8 cellular contexts compared by ENCODE assay signal in genomic region chr7:134646425-134647305, GRCh38. TPM values are rescaled to one million over a fixed set of nuclear protein-coding genes. Genes with fewer than 3 reads are reported as not detected.
DNase-seq lines count a peak whose midpoint lies in the region; ATAC-seq lines count a peak whose summit lies in the region.

Gene BPGM, plus strand, starts transcription at chr7:134646853. Its CDS starts 14,655 bp downstream, at chr7:134661508.

- ATAC-seq in GM19324 (IDR thresholded peaks at IDR 0.05; ENCODE audit: low FRiP score, unreplicated experiment) (peak; percentile 99), HG03469 (IDR thresholded peaks at IDR 0.05; ENCODE audit: unreplicated experiment) (peak; percentile 97)

- no peak within 1 kb of the TSS for H3K27ac Mint-ChIP-seq in activated CD4-positive, alpha-beta T cell treated with anti-CD3 and anti-CD28 coated beads, Interleukin-2, amount 10 ng/mL, durations not matched to agents 24 days and 14 days

- intact Hi-C loops in activated CD4-positive, alpha-beta T cell treated with anti-CD3 and anti-CD28 coated beads, Interleukin-2, amount 10 ng/mL, durations not matched to agents 24 days and 14 days (cut with micrococcal nuclease) = loop anchor here (1.0 to 10.0 kb wide), 12 partner anchors 22 to 1328 kb away; partner anchors contain the start of genes AKR1B1, CNOT4, CYREN and MTPN

- no peaks in the 10 kb centered on the region for H3K27me3 Mint-ChIP-seq in activated CD4-positive, alpha-beta T cell treated with anti-CD3 and anti-CD28 coated beads, Interleukin-2, amount 10 ng/mL, durations not matched to agents 24 days and 14 days

- DNase-seq in C1 segment of cervical spinal cord (lab: John Stamatoyannopoulos, UW) (peak; percentile 43 to 100 (median 95)), NCI-H526 (lab: John Stamatoyannopoulos, UW) (peak; percentile 100), cortex of kidney (lab: John Stamatoyannopoulos, UW) (peak; percentile 31), left kidney (ENCODE audit: low read depth, low spot score) (peak; percentile 100)
- peak; percentile 99 for DNase-seq in activated CD4-positive, alpha-beta T cell treated with anti-CD3 and anti-CD28 coated beads, Interleukin-2, amount 10 ng/mL, durations not matched to agents 24 days and 14 days
- DNase-seq in stimulated activated CD4-positive, alpha-beta T cell treated with anti-CD3 and anti-CD28 coated beads, Interleukin-2, amount 100 ng/mL, for 24 hours = peak; percentile 91 to 96

- H3K9me3 Mint-ChIP-seq in activated CD4-positive, alpha-beta T cell treated with anti-CD3 and anti-CD28 coated beads, Interleukin-2, amount 10 ng/mL, durations not matched to agents 24 days and 14 days = peaks cover 6% of the 10 kb centered on the region

- H3K4me3 Mint-ChIP-seq in activated CD4-positive, alpha-beta T cell treated with anti-CD3 and anti-CD28 coated beads, Interleukin-2, amount 10 ng/mL, durations not matched to agents 24 days and 14 days = no peak within 1 kb of the TSS

- peaks cover 27% of the 10 kb centered on the region for H3K4me1 Mint-ChIP-seq in activated CD4-positive, alpha-beta T cell treated with anti-CD3 and anti-CD28 coated beads, Interleukin-2, amount 10 ng/mL, durations not matched to agents 24 days and 14 days

- H3K36me3 Mint-ChIP-seq in activated CD4-positive, alpha-beta T cell treated with anti-CD3 and anti-CD28 coated beads, Interleukin-2, amount 10 ng/mL, durations not matched to agents 24 days and 14 days (ENCODE audit: low read depth) = peaks cover 14% of the 10 kb centered on the region

RNA-seq across cellular contexts. Expression of gene BPGM, which starts in this region (rescaled TPM):
- total RNA-seq in activated CD4-positive, alpha-beta T cell treated with anti-CD3 and anti-CD28 coated beads, Interleukin-2, amount 10 ng/mL, durations not matched to agents 24 days and 14 days = 22.3 and 22.6 TPM in 2 replicates

Comparison
In these comparisons a context has a peak if more than half of its experiments do, and no peak if none do; other contexts are left out.
1. Peak in every context shown above with its lines: DNase-seq and ATAC-seq.
2. DNase-seq: peak in every context shown above with its lines; median percentile 100 in NCI-H526; 100 in left kidney; 99 in activated CD4-positive, alpha-beta T cell treated with anti-CD3 and anti-CD28 coated beads, Interleukin-2, amount 10 ng/mL, durations not matched to agents 24 days and 14 days; 95 in C1 segment of cervical spinal cord; 94 in stimulated activated CD4-positive, alpha-beta T cell treated with anti-CD3 and anti-CD28 coated beads, Interleukin-2, amount 100 ng/mL, for 24 hours; 31 in cortex of kidney.